8 cellular contexts compared by ENCODE assay signal in the genomic region with DNA sequence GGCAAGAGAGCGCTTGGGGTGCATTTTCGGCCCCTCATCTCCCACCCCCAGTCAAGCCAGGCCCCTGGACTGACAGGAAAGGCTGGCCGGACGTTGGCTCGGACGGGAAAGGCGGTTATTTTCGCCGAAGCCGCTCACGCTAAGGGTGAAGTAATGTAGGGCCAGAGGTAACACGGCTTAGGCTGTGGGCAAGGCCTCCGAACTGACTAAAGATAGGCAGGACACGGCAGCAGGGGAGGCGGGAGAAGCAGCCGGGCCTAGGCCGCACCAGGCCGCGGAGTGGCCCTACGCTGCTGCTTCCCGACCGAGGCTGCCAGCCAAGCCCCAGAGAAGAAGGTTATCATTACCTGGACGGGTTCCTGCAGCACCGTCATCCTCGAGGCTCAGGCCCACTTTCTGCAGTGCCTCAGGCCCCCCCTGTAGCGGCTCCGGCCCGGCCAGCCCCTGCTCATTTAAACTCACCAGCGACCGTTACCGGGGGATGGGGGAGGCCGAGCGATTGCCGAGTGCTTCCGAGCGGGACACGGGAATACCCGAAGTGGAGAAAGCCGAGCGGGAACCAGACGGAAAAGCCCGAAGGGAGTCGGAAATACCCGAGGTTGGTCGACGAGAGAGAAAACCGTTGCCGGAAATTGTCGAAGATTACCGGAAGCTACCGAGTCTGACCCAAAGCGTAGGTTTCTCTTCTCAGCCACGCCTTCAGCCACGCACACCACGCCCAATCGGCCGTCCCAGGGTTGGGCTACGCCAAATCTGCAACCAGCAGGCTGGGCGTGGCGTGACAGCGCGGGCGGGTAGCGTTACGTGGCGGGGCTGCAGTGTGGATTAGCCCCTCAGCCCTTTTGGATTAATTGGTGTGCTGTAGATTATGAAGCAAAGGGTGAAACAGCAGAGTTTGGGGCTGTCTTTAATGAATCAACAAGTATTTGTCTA.
DNase-seq lines count a peak whose midpoint lies in the region; ATAC-seq and TF ChIP-seq lines count a peak whose summit lies in the region.

A gene with protein sequence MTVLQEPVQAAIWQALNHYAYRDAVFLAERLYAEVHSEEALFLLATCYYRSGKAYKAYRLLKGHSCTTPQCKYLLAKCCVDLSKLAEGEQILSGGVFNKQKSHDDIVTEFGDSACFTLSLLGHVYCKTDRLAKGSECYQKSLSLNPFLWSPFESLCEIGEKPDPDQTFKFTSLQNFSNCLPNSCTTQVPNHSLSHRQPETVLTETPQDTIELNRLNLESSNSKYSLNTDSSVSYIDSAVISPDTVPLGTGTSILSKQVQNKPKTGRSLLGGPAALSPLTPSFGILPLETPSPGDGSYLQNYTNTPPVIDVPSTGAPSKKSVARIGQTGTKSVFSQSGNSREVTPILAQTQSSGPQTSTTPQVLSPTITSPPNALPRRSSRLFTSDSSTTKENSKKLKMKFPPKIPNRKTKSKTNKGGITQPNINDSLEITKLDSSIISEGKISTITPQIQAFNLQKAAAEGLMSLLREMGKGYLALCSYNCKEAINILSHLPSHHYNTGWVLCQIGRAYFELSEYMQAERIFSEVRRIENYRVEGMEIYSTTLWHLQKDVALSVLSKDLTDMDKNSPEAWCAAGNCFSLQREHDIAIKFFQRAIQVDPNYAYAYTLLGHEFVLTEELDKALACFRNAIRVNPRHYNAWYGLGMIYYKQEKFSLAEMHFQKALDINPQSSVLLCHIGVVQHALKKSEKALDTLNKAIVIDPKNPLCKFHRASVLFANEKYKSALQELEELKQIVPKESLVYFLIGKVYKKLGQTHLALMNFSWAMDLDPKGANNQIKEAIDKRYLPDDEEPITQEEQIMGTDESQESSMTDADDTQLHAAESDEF (minus strand): TSS at position 497 of the 933 bp plus-strand sequence. CDS start 123 bp downstream, at position 374.

- DNase-seq in AG09319 (ENCODE audit: extremely low read depth, low read depth) (peak; percentile 94), NCI-H446 treated with DMSO at 0.1 percent for 48 hours (lab: John Stamatoyannopoulos, UW) (peak; percentile 95), cerebellar cortex (ENCODE audit: low spot score) (peak; percentile 98), iris pigment epithelial cell (ENCODE audit: low read depth) (peak; percentile 95)
- peak; percentile 99 to 100 for DNase-seq in stimulated activated CD4-positive, alpha-beta T cell treated with anti-CD3 and anti-CD28 coated beads, Interleukin-12 subunit alpha, Interleukin-12 subunit beta, amount 100 ng/mL, for 24 hours (ENCODE audit: low read depth in 2 of 2)

- ATAC-seq in GM19035 (IDR thresholded peaks at IDR 0.05; ENCODE audit: unreplicated experiment) = peak; percentile 92
- ATAC-seq in HG03354 (IDR thresholded peaks at IDR 0.05; ENCODE audit: poor library complexity, severe bottlenecking, unreplicated experiment) = peak; percentile 92
- ATAC-seq in activated CD4-positive, CD25-positive, alpha-beta regulatory T cell treated with anti-CD3 and anti-CD28 coated beads, Interleukin-2, amount 50 U/mL, for 24 hours = peak; percentile 97 to 98

- no peak for TF ChIP-seq CTCF in AG09319 (IDR thresholded peaks at IDR 0.05; ENCODE audit: low read depth, low read length)

Comparison
In these comparisons a context has a peak if more than half of its experiments do, and no peak if none do; other contexts are left out.
1. Peak in every context shown above with its lines: DNase-seq and ATAC-seq.